In the genomic region with DNA sequence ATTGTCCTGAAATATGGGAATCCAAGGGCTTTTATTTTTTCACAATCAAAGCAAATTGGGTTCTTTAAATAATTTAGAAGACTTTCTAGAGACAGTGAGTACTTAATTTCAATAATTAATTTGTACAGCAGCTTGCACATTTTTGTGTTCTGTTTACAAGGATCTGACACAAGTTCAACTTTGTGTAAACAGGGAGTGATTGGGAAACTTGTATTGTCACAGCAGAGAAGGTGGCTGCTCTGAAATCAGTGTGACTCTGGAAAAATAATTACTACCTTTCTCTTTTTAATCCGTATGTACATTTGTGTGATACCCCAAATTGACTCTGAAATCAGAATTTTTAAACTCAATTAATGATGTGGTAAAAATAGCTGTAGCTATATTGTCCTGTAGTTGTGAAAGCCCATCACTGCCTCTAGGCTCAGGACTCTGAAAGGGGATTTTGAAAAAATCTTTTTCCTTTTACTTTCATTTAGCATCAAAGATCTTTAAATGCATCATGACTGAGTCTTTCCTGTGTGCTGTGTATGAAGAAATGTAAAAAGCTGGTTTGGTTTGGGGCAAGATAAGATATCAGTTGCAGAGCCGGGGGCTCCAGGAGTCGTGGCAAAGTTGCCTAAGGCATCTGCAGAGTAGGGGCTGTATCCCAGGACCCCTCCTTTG, we compare ENCODE assay signal across 11 cellular contexts. TPM values are rescaled to one million over a fixed set of nuclear protein-coding genes. Genes with fewer than 3 reads are reported as not detected.
DNase-seq lines count a peak whose midpoint lies in the region; ATAC-seq and TF ChIP-seq lines count a peak whose summit lies in the region.
"Had no signal": no experiment of that assay in that cellular context is flagged by ENCODE, and none has a peak within 500 bp of the region (broad histone marks: within the 10 kb centered on the region; RNA-seq: fewer than 3 reads in every experiment).

No MANE protein-coding gene starts in this region.

- no peak overlapping the region for H3K4me3 Mint-ChIP-seq in activated T-helper 17 cell treated with anti-CD3 and anti-CD28 coated beads, Interleukin-2, amount 50 U/mL, for 72 hours
- no peak overlapping the region for H3K4me3 Mint-ChIP-seq in stimulated activated memory B cell treated with anti-CD40 and anti-IgM and Interleukin-4, amounts not matched to agents 10 μg/mL and 1 μg/mL and 100 μg/mL, for 72 hours
- no peak overlapping the region for H3K4me3 Mint-ChIP-seq in chondrocyte (ENCODE audit: unreplicated experiment)

- H3K27me3 Mint-ChIP-seq in activated T-helper 17 cell treated with anti-CD3 and anti-CD28 coated beads, Interleukin-2, amount 50 U/mL, for 72 hours: no peaks in the 10 kb centered on the region
- no peaks in the 10 kb centered on the region for H3K27me3 Mint-ChIP-seq in stimulated activated memory B cell treated with anti-CD40 and anti-IgM and Interleukin-4, amounts not matched to agents 10 μg/mL and 1 μg/mL and 100 μg/mL, for 72 hours
- peaks cover 40% of the 10 kb centered on the region for H3K27me3 Mint-ChIP-seq in chondrocyte (ENCODE audit: low read depth)

- H3K36me3 Mint-ChIP-seq in activated T-helper 17 cell treated with anti-CD3 and anti-CD28 coated beads, Interleukin-2, amount 50 U/mL, for 72 hours (ENCODE audit: low read depth): no peaks in the 10 kb centered on the region
- no peaks in the 10 kb centered on the region for H3K36me3 Mint-ChIP-seq in stimulated activated memory B cell treated with anti-CD40 and anti-IgM and Interleukin-4, amounts not matched to agents 10 μg/mL and 1 μg/mL and 100 μg/mL, for 72 hours
- no peaks in the 10 kb centered on the region for H3K36me3 Mint-ChIP-seq in chondrocyte (ENCODE audit: low read depth)

- peak; percentile 98 for ATAC-seq in GM18519 (IDR thresholded peaks at IDR 0.05; ENCODE audit: low FRiP score, unreplicated experiment)
- ATAC-seq in GM21390 (IDR thresholded peaks at IDR 0.05; ENCODE audit: unreplicated experiment): peak; percentile 93
- peak; percentile 78 for ATAC-seq in HG03066 (IDR thresholded peaks at IDR 0.05; ENCODE audit: low read depth, unreplicated experiment)
- peak; percentile 6 for ATAC-seq in activated T-helper 17 cell treated with anti-CD3 and anti-CD28 coated beads, Interleukin-2, amount 50 U/mL, for 72 hours (replicated peaks)
- ATAC-seq in stimulated activated memory B cell treated with anti-CD40 and anti-IgM and Interleukin-4, amounts not matched to agents 10 μg/mL and 1 μg/mL and 100 μg/mL, for 72 hours: no peak

- TF ChIP-seq CTCF in chondrocyte (IDR thresholded peaks at IDR 0.05): no peak

- no peaks in the 10 kb centered on the region for H3K9me3 Mint-ChIP-seq in activated T-helper 17 cell treated with anti-CD3 and anti-CD28 coated beads, Interleukin-2, amount 50 U/mL, for 72 hours
- no peaks in the 10 kb centered on the region for H3K9me3 Mint-ChIP-seq in stimulated activated memory B cell treated with anti-CD40 and anti-IgM and Interleukin-4, amounts not matched to agents 10 μg/mL and 1 μg/mL and 100 μg/mL, for 72 hours
- no peaks in the 10 kb centered on the region for H3K9me3 Mint-ChIP-seq in chondrocyte (ENCODE audit: low read depth)

- no peak for DNase-seq in NCI-H446 treated with DMSO at 0.1 percent for 48 hours (lab: John Stamatoyannopoulos, UW)
- no peak for DNase-seq in chondrocyte (ENCODE audit: low spot score)
- DNase-seq in DMS79 (lab: John Stamatoyannopoulos, UW): no peak
- DNase-seq: Calu3, MV-4-11, WERI-Rb-1 had no signal

- H3K27ac Mint-ChIP-seq in activated T-helper 17 cell treated with anti-CD3 and anti-CD28 coated beads, Interleukin-2, amount 50 U/mL, for 72 hours: no peak overlapping the region
- H3K27ac Mint-ChIP-seq in stimulated activated memory B cell treated with anti-CD40 and anti-IgM and Interleukin-4, amounts not matched to agents 10 μg/mL and 1 μg/mL and 100 μg/mL, for 72 hours: no peak overlapping the region
- H3K27ac Mint-ChIP-seq in chondrocyte (ENCODE audit: unreplicated experiment): no peak overlapping the region

- no peaks in the 10 kb centered on the region for H3K4me1 Mint-ChIP-seq in activated T-helper 17 cell treated with anti-CD3 and anti-CD28 coated beads, Interleukin-2, amount 50 U/mL, for 72 hours
- H3K4me1 Mint-ChIP-seq in stimulated activated memory B cell treated with anti-CD40 and anti-IgM and Interleukin-4, amounts not matched to agents 10 μg/mL and 1 μg/mL and 100 μg/mL, for 72 hours: peaks cover 4% of the 10 kb centered on the region
- H3K4me1 Mint-ChIP-seq in chondrocyte (ENCODE audit: low read depth): no peaks in the 10 kb centered on the region

RNA-seq across cellular contexts. Expression of a gene that starts 45.1 kb away (rescaled TPM):
- total RNA-seq in activated T-helper 17 cell treated with anti-CD3 and anti-CD28 coated beads, Interleukin-2, amount 50 U/mL, for 72 hours: 10 to 100 TPM; 14.8 to 28.3 TPM
- 52.8 to 67.9 TPM (median 53.9 TPM) in 3 replicates for total RNA-seq in chondrocyte
